ENCODE assay signal across 23 cellular contexts in the genomic region with DNA sequence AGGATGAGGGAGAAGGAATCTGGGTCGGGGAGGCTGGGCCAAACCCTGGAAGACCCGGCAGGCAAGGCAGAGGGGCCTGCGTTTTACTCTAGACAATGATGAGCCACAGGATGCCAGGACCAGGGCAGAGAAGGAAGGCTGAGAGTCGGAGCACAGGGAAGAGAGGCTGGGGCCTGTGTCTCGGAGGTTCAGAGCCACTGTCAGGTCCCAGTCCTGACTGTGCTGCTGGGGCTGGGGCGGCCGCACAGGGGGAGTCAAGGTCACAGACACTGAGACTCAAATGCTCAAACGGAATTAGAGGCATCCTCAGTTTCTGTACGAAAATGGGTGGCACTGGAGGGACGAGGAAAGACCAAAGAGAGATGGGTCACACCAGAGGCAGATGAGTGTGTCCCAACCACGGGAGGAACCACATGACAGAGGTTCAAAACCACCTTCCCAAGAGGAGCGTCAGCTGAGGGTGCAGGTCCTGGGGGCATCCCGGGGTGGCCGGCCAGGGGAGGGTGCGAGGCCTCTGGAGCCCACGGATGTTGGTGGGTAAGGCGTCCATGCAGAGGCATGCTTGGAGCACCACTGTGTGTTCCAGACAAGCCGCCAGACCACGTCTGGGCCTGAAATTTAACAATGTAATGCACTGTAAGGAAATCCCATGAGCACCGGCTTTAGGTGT. TPM values are rescaled to one million over a fixed set of nuclear protein-coding genes. Genes with fewer than 3 reads are reported as not detected.
DNase-seq lines count a peak whose midpoint lies in the region; ATAC-seq and TF ChIP-seq lines count a peak whose summit lies in the region.
"Had no signal": no experiment of that assay in that cellular context is flagged by ENCODE, and none has a peak within 500 bp of the region (broad histone marks: within the 10 kb centered on the region; RNA-seq: fewer than 3 reads in every experiment).

No MANE protein-coding gene starts in this region.

- H3K36me3 Mint-ChIP-seq in CD14-positive monocyte: peaks cover 46 to 72% of the 10 kb centered on the region in 2 donors

- H3K36me3 ChIP-seq in BLaER1: peaks cover 58% of the 10 kb centered on the region
- peaks cover 7 to 24% of the 10 kb centered on the region in 2 donors for H3K36me3 ChIP-seq in neuronal stem cell (replicated peaks in 1 of 2; ENCODE audit: control insufficient read depth in 2 of 2, insufficient read depth in 2 of 2, low read length in 2 of 2)

- no peak for TF ChIP-seq CTCF in CD14-positive monocyte (IDR thresholded peaks at IDR 0.05)

- H3K79me1 ChIP-seq in neuronal stem cell (ENCODE audit: low read depth, low read length): peaks cover 31% of the 10 kb centered on the region

- no peak overlapping the region for H3K4me3 Mint-ChIP-seq in CD14-positive monocyte
- H3K4me3 Mint-ChIP-seq: CD8-positive, alpha-beta memory T cell; dendritic cell treated with granulocyte-macrophage colony-stimulating factor and Interleukin-4, amounts not matched to agents 40 ng/mL and 50 ng/mL, for 4 days had no signal

- DNase-seq in CD14-positive monocyte (ENCODE audit: low spot score) (no peak), neuronal stem cell (ENCODE audit: low spot score) (no peak), NCI-H345 (lab: John Stamatoyannopoulos, UW) (no peak), GM03348 (ENCODE audit: low spot score) (no peak)
- DNase-seq: activated naive CD4-positive, alpha-beta T cell treated with anti-CD3 and anti-CD28 coated beads, Interleukin-2, amount 50 U/mL, for 16 hours; activated T-cell treated with anti-CD3 and anti-CD28 coated beads, Interleukin-2, amount 50 U/mL, for 48 hours; KG1; NCI-H524; NK-92 treated with Interleukin-12 subunit alpha and Interleukin-12 subunit beta, amount 100 ng/mL, for 24 hours; occipital lobe; PC-9; SHP77 treated with DMSO at 0.1 percent for 48 hours; stimulated activated CD4-positive, alpha-beta T cell treated with anti-CD3 and anti-CD28 coated beads, Interleukin-2, amount 100 ng/mL, for 48 hours; stimulated activated naive CD4-positive, alpha-beta T cell had no signal

- H3K4ac ChIP-seq in neuronal stem cell (ENCODE audit: low read length): no peak overlapping the region

- peaks cover 0 to 1% (median 0%) of the 10 kb centered on the region in 3 donors for H3K27me3 Mint-ChIP-seq in CD14-positive monocyte (ENCODE audit: low read depth in 3 of 3)
- H3K27me3 Mint-ChIP-seq: CD8-positive, alpha-beta memory T cell; dendritic cell treated with granulocyte-macrophage colony-stimulating factor and Interleukin-4, amounts not matched to agents 40 ng/mL and 50 ng/mL, for 4 days had no signal

- intact Hi-C loops in CD14-positive monocyte (cut with micrococcal nuclease): loop anchor here in 1 of 2 donors (1.0 kb wide), 1 partner anchor 8 kb away; no protein-coding TSS in a partner anchor

- H2BK12ac ChIP-seq in neuronal stem cell (ENCODE audit: low read length): no peak overlapping the region

- no CpG with 5 or more reads among the region's 20 CpGs for WGBS in neuronal stem cell (ENCODE audit: extremely low coverage in 2 of 2, insufficient read length in 2 of 2, insufficient replicate concordance in 1 of 2), 2 donors

- peak overlapping the region; percentile 44 for H3K4me2 ChIP-seq in BLaER1
- no peak overlapping the region for H3K4me2 ChIP-seq in neuronal stem cell (ENCODE audit: insufficient read depth, low read length, poor library complexity, severe bottlenecking)
- H3K4me2 ChIP-seq: PC-9, smooth muscle cell had no signal

- H3K9me3 ChIP-seq in BLaER1: peaks cover 19% of the 10 kb centered on the region
- peaks cover 1 to 19% of the 10 kb centered on the region in 2 donors for H3K9me3 ChIP-seq in neuronal stem cell (replicated peaks in 1 of 2; ENCODE audit: control insufficient read depth in 2 of 2, insufficient read depth in 1 of 2, low read depth in 1 of 2, low read length in 2 of 2)
- H3K9me3 ChIP-seq: ascending aorta, thoracic aorta had no signal

- H3K4me3 ChIP-seq in BLaER1 (no peak overlapping the region), neuronal stem cell (ENCODE audit: low read length in 2 of 2) (no peak overlapping the region)
- H3K4me3 ChIP-seq: ascending aorta, lung, PC-9, smooth muscle cell, thoracic aorta had no signal

- no peak overlapping the region for H2BK15ac ChIP-seq in neuronal stem cell (ENCODE audit: low read length)

- H4K20me1 ChIP-seq in BLaER1: peaks cover 98% of the 10 kb centered on the region

- no peak overlapping the region for H2AK5ac ChIP-seq in neuronal stem cell (ENCODE audit: low read depth, low read length)

- no peak overlapping the region for H4K91ac ChIP-seq in neuronal stem cell (ENCODE audit: low read depth, low read length, poor library complexity)

- ATAC-seq in esophagus mucosa (peak; percentile 4), HG03378 (IDR thresholded peaks at IDR 0.05; ENCODE audit: unreplicated experiment) (no peak)

- peak overlapping the region; percentile 44 for H3K18ac ChIP-seq in neuronal stem cell (ENCODE audit: low read length)

- H3K23ac ChIP-seq in neuronal stem cell (ENCODE audit: low read depth, low read length, poor library complexity): no peak overlapping the region

- H3K14ac ChIP-seq in neuronal stem cell (ENCODE audit: low read length): no peak overlapping the region

- H3K27ac ChIP-seq in BLaER1 (peak overlapping the region; percentile 23; the same call in 1 of the 2 replicates), neuronal stem cell (replicated peaks; ENCODE audit: low read length) (no peak overlapping the region)
- H3K27ac ChIP-seq: ascending aorta, PC-9, thoracic aorta had no signal

- H3K27me3 ChIP-seq in BLaER1: no peaks in the 10 kb centered on the region
- no peaks in the 10 kb centered on the region for H3K27me3 ChIP-seq in neuronal stem cell (ENCODE audit: control insufficient read depth in 3 of 3, insufficient read depth in 3 of 3, low read depth in 1 of 3, low read length in 3 of 3)
- H3K27me3 ChIP-seq: ascending aorta had no signal

- peaks cover 61% of the 10 kb centered on the region for H3K4me1 ChIP-seq in BLaER1
- peaks cover 0 to 9% of the 10 kb centered on the region in 2 donors for H3K4me1 ChIP-seq in neuronal stem cell (ENCODE audit: control insufficient read depth in 2 of 2, insufficient read depth in 1 of 2, low read depth in 1 of 2, low read length in 2 of 2)

- peak overlapping the region; percentile 22; the same call in 1 of the 2 replicates for H3K9ac ChIP-seq in BLaER1
- H3K9ac ChIP-seq in neuronal stem cell (ENCODE audit: low read depth, low read length, poor library complexity): no peak overlapping the region

- no peak overlapping the region for H2BK5ac ChIP-seq in neuronal stem cell (ENCODE audit: low read length)

- peaks cover 16% of the 10 kb centered on the region for H3K4me1 Mint-ChIP-seq in CD14-positive monocyte

- H2BK120ac ChIP-seq in neuronal stem cell (ENCODE audit: low read depth, low read length): no peak overlapping the region

- peak overlapping the region in 4 of 7 donors; percentile 18 to 82 (median 44) for H3K27ac Mint-ChIP-seq in CD14-positive monocyte
- H3K27ac Mint-ChIP-seq: dendritic cell treated with granulocyte-macrophage colony-stimulating factor and Interleukin-4, amounts not matched to agents 40 ng/mL and 50 ng/mL, for 4 days had no signal

- no peak overlapping the region for H2AFZ ChIP-seq in neuronal stem cell (ENCODE audit: low read length)
- H2AFZ ChIP-seq: PC-9 had no signal

- H4K8ac ChIP-seq in neuronal stem cell (ENCODE audit: low read depth, low read length): peak overlapping the region; percentile 50

- peaks cover 2 to 14% (median 4%) of the 10 kb centered on the region in 7 donors for H3K9me3 Mint-ChIP-seq in CD14-positive monocyte
- H3K9me3 Mint-ChIP-seq: CD8-positive, alpha-beta memory T cell; dendritic cell treated with granulocyte-macrophage colony-stimulating factor and Interleukin-4, amounts not matched to agents 40 ng/mL and 50 ng/mL, for 4 days had no signal

RNA-seq across cellular contexts. Expression of a gene that starts 14.7 kb away (rescaled TPM):
- 1 to 10 TPM; 3.3 to 4.5 TPM for polyA plus RNA-seq in CD14-positive monocyte
- 33.9 TPM for total RNA-seq in esophagus mucosa
- polyA plus RNA-seq in neuronal stem cell (2013, experiment 1 of 2): 15.9 TPM
- 18.7 TPM for polyA plus RNA-seq in neuronal stem cell (2013, experiment 2 of 2)
